Comparison of ENCODE assay signal across 11 cellular contexts in the genomic region with DNA sequence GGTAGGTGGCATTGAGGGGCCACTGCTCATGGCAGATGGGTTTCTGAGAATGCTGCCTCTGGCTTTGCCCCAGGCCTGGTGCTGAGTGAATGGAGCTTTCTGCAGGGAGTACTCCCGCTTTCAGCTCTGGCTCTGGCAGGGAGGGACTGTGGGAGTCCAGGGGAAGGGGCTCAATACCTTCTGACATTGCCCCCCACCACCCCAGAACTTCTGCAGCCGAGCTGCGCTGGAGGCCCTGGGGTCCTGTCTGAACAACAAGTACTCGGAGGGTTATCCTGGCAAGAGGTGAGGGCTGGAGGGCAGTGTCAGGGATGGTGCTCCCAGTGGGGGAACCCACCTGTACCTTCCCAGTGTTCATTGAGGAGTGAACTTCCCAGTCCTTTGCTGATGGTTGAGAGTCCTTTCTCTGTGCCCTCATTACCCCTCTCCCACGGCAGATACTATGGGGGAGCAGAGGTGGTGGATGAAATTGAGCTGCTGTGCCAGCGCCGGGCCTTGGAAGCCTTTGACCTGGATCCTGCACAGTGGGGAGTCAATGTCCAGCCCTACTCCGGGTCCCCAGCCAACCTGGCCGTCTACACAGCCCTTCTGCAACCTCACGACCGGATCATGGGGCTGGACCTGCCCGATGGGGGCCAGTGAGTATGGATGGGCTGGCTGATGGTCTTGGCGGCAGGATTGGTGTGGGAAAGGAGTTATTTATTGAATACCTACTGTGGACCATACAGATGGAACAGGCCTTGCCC. TPM values are rescaled to one million over a fixed set of nuclear protein-coding genes. Genes with fewer than 3 reads are reported as not detected.
DNase-seq lines count a peak whose midpoint lies in the region; ATAC-seq, FAIRE-seq and TF ChIP-seq lines count a peak whose summit lies in the region.
"Had no signal": no experiment of that assay in that cellular context is flagged by ENCODE, and none has a peak within 500 bp of the region (broad histone marks: within the 10 kb centered on the region; RNA-seq: fewer than 3 reads in every experiment).

No MANE protein-coding gene starts in this region.

- H3K9me3 Mint-ChIP-seq in Calu3 (ENCODE audit: low read depth, unreplicated experiment) = no peaks in the 10 kb centered on the region
- H3K9me3 Mint-ChIP-seq in naive thymus-derived CD8-positive, alpha-beta T cell = no peaks in the 10 kb centered on the region

- POLR2A ChIA-PET in K562 (lab: Yijun Ruan, JAX) = interaction anchor here (0.6 to 1.3 kb wide), 3 partner anchors 10 to 18 kb away, joined by 3 read pairs; no protein-coding TSS in a partner anchor
- POLR2A ChIA-PET in naive thymus-derived CD8-positive, alpha-beta T cell (lab: Charles Lee) = interaction anchor here (3.2 to 4.7 kb wide), 2 partner anchors 9 to 16 kb away, joined by 28 to 37 read pairs; partner anchors contain the start of gene NXPH4
- POLR2A ChIA-PET in GM10248 (lab: Yijun Ruan, JAX) = interaction anchor here (2.3 kb wide), 1 partner anchor 9 kb away, joined by 32 read pairs; no protein-coding TSS in a partner anchor

- H3K4me3 ChIP-seq in Loucy (ENCODE audit: low read length, poor library complexity, severe bottlenecking) (peak overlapping the region; percentile 87), K562 (peak overlapping the region; percentile 64)

- no TSS peak for BruUV-seq in Calu3 (replicated peaks; lab: Mats Ljungman, UMichigan)
- BruUV-seq in K562 (replicated peaks; lab: Mats Ljungman, UMichigan) = no TSS peak

- FAIRE-seq in K562 (lab: Jason Lieb, UNC) = no peak
- FAIRE-seq: GM12891 had no signal

- H3K27me3 Mint-ChIP-seq in Calu3 (ENCODE audit: unreplicated experiment) = peaks cover 18% of the 10 kb centered on the region
- peaks cover 8 to 32% (median 12%) of the 10 kb centered on the region in 5 donors for H3K27me3 Mint-ChIP-seq in naive thymus-derived CD8-positive, alpha-beta T cell

- peaks cover 9% of the 10 kb centered on the region for H3K9me1 ChIP-seq in K562 (ENCODE audit: control insufficient read depth, insufficient read depth, low read length)

- H3K9me3 ChIP-seq in Loucy (ENCODE audit: insufficient read depth, low read depth, low read length) (no peaks in the 10 kb centered on the region), K562 (replicated peaks; ENCODE audit: control insufficient read depth, insufficient read depth, low read depth, low read length) (no peaks in the 10 kb centered on the region)
- H3K9me3 ChIP-seq: psoas muscle had no signal

- TF ChIP-seq EP300 in K562 (IDR thresholded peaks at IDR 0.05; ENCODE audit: low read length) = no peak

- intact Hi-C loops in Calu3 (cut with micrococcal nuclease; ENCODE audit: unreplicated experiment) = no loop called here
- intact Hi-C loops in K562 (cut with micrococcal nuclease) = no loop called here

- no peaks in the 10 kb centered on the region for H3F3A ChIP-seq in Loucy (ENCODE audit: low read depth)

- H3K27me3 ChIP-seq in Loucy (ENCODE audit: insufficient read depth, low read length, poor library complexity, severe bottlenecking) (no peaks in the 10 kb centered on the region), K562 (ENCODE audit: control insufficient read depth in 2 of 2, insufficient read depth in 2 of 2, low read length in 2 of 2) (no peaks in the 10 kb centered on the region)

- H3K36me3 Mint-ChIP-seq in Calu3 (ENCODE audit: insufficient read depth, unreplicated experiment) = peaks cover 73% of the 10 kb centered on the region
- H3K36me3 Mint-ChIP-seq in naive thymus-derived CD8-positive, alpha-beta T cell = peaks cover 0 to 38% (median 23%) of the 10 kb centered on the region in 3 donors

- CTCF ChIA-PET in Calu3 (lab: Charles Lee) (interaction anchor here (2.0 to 2.4 kb wide), 2 partner anchors 11 to 18 kb away, joined by 6 to 26 read pairs; no protein-coding TSS in a partner anchor), K562 (lab: Yijun Ruan, JAX; ENCODE audit: low intra/inter-chr PET ratio) (interaction anchor here (1.0 kb wide), 1 partner anchor 18 kb away, joined by 4 read pairs; no protein-coding TSS in a partner anchor), GM10248 (lab: Yijun Ruan, JAX) (interaction anchor here (1.0 to 22.8 kb wide), 3 partner anchors 9 to 378 kb away, joined by 3 to 403 read pairs (median 348); partner anchors contain the start of gene NXPH4)

- peak overlapping the region; percentile 99 for H3K27ac Mint-ChIP-seq in Calu3 (ENCODE audit: unreplicated experiment)
- H3K27ac Mint-ChIP-seq in naive thymus-derived CD8-positive, alpha-beta T cell = peak overlapping the region in 1 of 10 donors; percentile 13

- H3K9ac ChIP-seq in Loucy (ENCODE audit: low read depth, low read length, poor library complexity, severe bottlenecking) (peak overlapping the region; percentile 94), K562 (ENCODE audit: insufficient read depth in 1 of 2, low read depth in 2 of 2, low read length in 2 of 2) (peak overlapping the region; percentile 92 to 96)

- peaks cover 50% of the 10 kb centered on the region for H3K4me1 ChIP-seq in Loucy (ENCODE audit: insufficient read depth, low read length, poor library complexity, severe bottlenecking)
- H3K4me1 ChIP-seq in K562 (replicated peaks in 1 of 2; ENCODE audit: control insufficient read depth in 2 of 2, insufficient read depth in 2 of 2, low read length in 2 of 2) = peaks cover 47 to 68% of the 10 kb centered on the region in 2 experiments

- H4K20me1 ChIP-seq in Loucy (ENCODE audit: insufficient read depth, low read length, poor library complexity, severe bottlenecking) (peaks cover 47% of the 10 kb centered on the region), K562 (replicated peaks; ENCODE audit: control insufficient read depth, insufficient read depth, low read length) (peaks cover 12% of the 10 kb centered on the region)

- H3K4me1 Mint-ChIP-seq in Calu3 (ENCODE audit: low read depth, unreplicated experiment) = peaks cover 35% of the 10 kb centered on the region
- peaks cover 25 to 63% (median 52%) of the 10 kb centered on the region in 4 donors for H3K4me1 Mint-ChIP-seq in naive thymus-derived CD8-positive, alpha-beta T cell

- no peak for TF ChIP-seq RAD21 in K562 (CRISPR knock-in tag; conservative IDR thresholded peaks at IDR 0.05 in 1 of 2, IDR thresholded peaks at IDR 0.05 in 1 of 2)

- H3K4me2 ChIP-seq in Loucy (ENCODE audit: low read depth, low read length, poor library complexity, severe bottlenecking) (peak overlapping the region; percentile 95), K562 (ENCODE audit: insufficient read depth, low read length) (peak overlapping the region; percentile 97)

- in situ Hi-C loops in K562 (cut with MboI) (no loop called here), GM13976 (cut with MboI; ENCODE audit: low sequenced_read_pairs, unreplicated experiment) (no loop called here)

- DNase-seq in Calu3 = no peak
- no peak for DNase-seq in K562 (ENCODE audit: extremely low read depth in 1 of 4, low spot score in 3 of 4)
- no peak for DNase-seq in naive thymus-derived CD8-positive, alpha-beta T cell
- DNase-seq in NCI-H146 treated with DMSO at 0.1 percent for 48 hours (lab: John Stamatoyannopoulos, UW; ENCODE audit: unreplicated experiment) = no peak
- no peak for DNase-seq in GM10248 (ENCODE audit: extremely low spot score)
- no peak for DNase-seq in GM13976 (ENCODE audit: low spot score)
- DNase-seq: stimulated activated CD8-positive, alpha-beta memory T cell treated with anti-CD3 and anti-CD28 coated beads, Interleukin-4, amount 100 ng/mL, for 48 hours had no signal

- ATAC-seq in K562 (no peak), GM18858 (IDR thresholded peaks at IDR 0.05; ENCODE audit: unreplicated experiment) (no peak)
- no peak for ATAC-seq in naive thymus-derived CD8-positive, alpha-beta T cell
- ATAC-seq: psoas muscle had no signal

- H3K27ac ChIP-seq in K562 (ENCODE audit: extremely low read depth, low read depth, low read length) = no peak overlapping the region; the same call in 2 of the 3 replicates
- H3K27ac ChIP-seq: psoas muscle had no signal

- H3K36me3 ChIP-seq in Loucy (ENCODE audit: insufficient read depth, low read length) (peaks cover 30% of the 10 kb centered on the region; the same call in 1 of the 2 replicates), K562 (ENCODE audit: control insufficient read depth, insufficient read depth, low read length) (peaks cover 53% of the 10 kb centered on the region; the same call in 2 of the 3 replicates)

- TF ChIP-seq POLR2A in K562 (conservative IDR thresholded peaks at IDR 0.05) = no peak

- TF ChIP-seq CTCF in Calu3 (IDR thresholded peaks at IDR 0.05; ENCODE audit: unreplicated experiment) (no peak), Loucy (conservative IDR thresholded peaks at IDR 0.05; ENCODE audit: low read length) (no peak), K562 (IDR thresholded peaks at IDR 0.05 in 2 of 3, conservative IDR thresholded peaks at IDR 0.05 in 1 of 3; ENCODE audit: insufficient read depth in 2 of 3, low read depth in 1 of 3, low read length in 3 of 3) (no peak), GM10248 (IDR thresholded peaks at IDR 0.05; ENCODE audit: control extremely low read depth, extremely low read depth, low read depth, missing control alignments) (no peak), GM13976 (IDR thresholded peaks at IDR 0.05; ENCODE audit: borderline replicate concordance, control extremely low read depth, extremely low read depth, insufficient read depth, missing control alignments) (no peak)

- peaks cover 44% of the 10 kb centered on the region for H3K79me2 ChIP-seq in Loucy (ENCODE audit: insufficient read depth, low read length)
- H3K79me2 ChIP-seq in K562 (ENCODE audit: control insufficient read depth, insufficient read depth, low read length) = peaks cover 28% of the 10 kb centered on the region

- 93% methylated on average over 13 of the region's 13 CpGs for WGBS in K562 (ENCODE audit: insufficient coverage, low coverage, missing lambda C conversion rate)

- H2AFZ ChIP-seq in Loucy (ENCODE audit: low read length) (no peak overlapping the region), K562 (ENCODE audit: low read depth, low read length) (no peak overlapping the region)

- no peaks in the 10 kb centered on the region for H3K9me2 ChIP-seq in Loucy (replicated peaks; ENCODE audit: low read depth, low read length)

- peak overlapping the region; percentile 98 for H3K4me3 Mint-ChIP-seq in Calu3 (ENCODE audit: low read depth, unreplicated experiment)
- peak overlapping the region in 8 of 10 donors; percentile 28 to 98 (median 92) for H3K4me3 Mint-ChIP-seq in naive thymus-derived CD8-positive, alpha-beta T cell

RNA-seq across cellular contexts. Expression of gene SHMT2, which starts 1.9 kb away (rescaled TPM):
- total RNA-seq in Calu3 (2022) (203 and 243 TPM in 2 replicates), K562 (2014; rRNA removed) (194 and 217 TPM in 2 replicates), K562 (2014; rRNA removed; fragmentation: Illumina TruSeq; extraction: Trizol) (76.9 and 92.0 TPM in 2 replicates), K562 (2015; rRNA removed; fragmentation: Illumina TruSeq; extraction: Trizol) (115 and 119 TPM in 2 replicates), K562 (2021) (227 and 243 TPM in 2 replicates)
- 95.6 and 251 TPM in 2 replicates for total RNA-seq in K562 (2011; cell fraction: chromatin; rRNA removed; ENCODE audit: low replicate concordance)
- total RNA-seq in K562 (2011; cell fraction: nucleolus; rRNA removed) = 199 and 247 TPM in 2 replicates
- total RNA-seq in K562 (2011; cell fraction: nucleoplasm; rRNA removed) = 115 and 136 TPM in 2 replicates
- polyA plus RNA-seq in K562 (2011; rRNA removed) (84.6 and 226 TPM in 2 replicates), K562 (2014; fragmentation: Illumina TruSeq; extraction: Trizol) (319 and 377 TPM in 2 replicates), K562 (2014; fragmentation: Nextera tagmentation; extraction: Ambion mirVana) (10 to 100 TPM; 46.1 to 81.5 TPM), K562 (2014; rRNA removed) (154 and 158 TPM in 2 replicates)
- polyA plus RNA-seq in K562 (2011; cell fraction: cytosol; rRNA removed) = 268 and 390 TPM in 2 replicates
- polyA plus RNA-seq in K562 (2011; cell fraction: nucleus; rRNA removed) = 341 and 344 TPM in 2 replicates
- polyA plus RNA-seq in K562 (2012) = 190 and 549 TPM in 2 replicates
- polyA minus RNA-seq in K562 (2011; rRNA and poly(A)+ RNA removed) = 95.0 and 99.1 TPM in 2 replicates
- 155 and 228 TPM in 2 replicates for polyA minus RNA-seq in K562 (2011; cell fraction: cytosol; rRNA and poly(A)+ RNA removed)
- polyA minus RNA-seq in K562 (2011; cell fraction: nucleus; rRNA and poly(A)+ RNA removed) = 97.1 and 133 TPM in 2 replicates
- 10 to 100 TPM; 45.2 to 45.3 TPM for total RNA-seq in naive thymus-derived CD8-positive, alpha-beta T cell
- 10 to 100 TPM; 27.3 to 31.2 (median 28.8) TPM for polyA plus RNA-seq in naive thymus-derived CD8-positive, alpha-beta T cell

RNA-seq across cellular contexts. Expression of gene NXPH4, which starts 14.9 kb away (rescaled TPM):
- total RNA-seq in Calu3 (2022) (2.0 and 4.1 TPM in 2 replicates), K562 (2014; rRNA removed) (1.0 and 1.4 TPM in 2 replicates), K562 (2014; rRNA removed; fragmentation: Illumina TruSeq; extraction: Trizol) (0.22 TPM in 1 of 2 replicates, not detected in the other), K562 (2015; rRNA removed; fragmentation: Illumina TruSeq; extraction: Trizol) (0.19 TPM in 1 of 2 replicates, not detected in the other), K562 (2021) (2.2 and 2.7 TPM in 2 replicates)
- 1.7 and 4.4 TPM in 2 replicates for total RNA-seq in K562 (2011; cell fraction: chromatin; rRNA removed; ENCODE audit: low replicate concordance)
- total RNA-seq in K562 (2011; cell fraction: nucleolus; rRNA removed) = 4.7 and 5.7 TPM in 2 replicates
- total RNA-seq in K562 (2011; cell fraction: nucleoplasm; rRNA removed) = 5.1 and 6.6 TPM in 2 replicates
- polyA plus RNA-seq in K562 (2011; rRNA removed) (0.49 and 1.7 TPM in 2 replicates), K562 (2014; fragmentation: Illumina TruSeq; extraction: Trizol) (1.1 and 1.9 TPM in 2 replicates), K562 (2014; fragmentation: Nextera tagmentation; extraction: Ambion mirVana) (not detected), K562 (2014; rRNA removed) (1.1 and 1.3 TPM in 2 replicates)
- polyA plus RNA-seq in K562 (2011; cell fraction: cytosol; rRNA removed) = 0.59 and 0.91 TPM in 2 replicates
- 2.4 and 3.4 TPM in 2 replicates for polyA plus RNA-seq in K562 (2011; cell fraction: nucleus; rRNA removed)
- polyA plus RNA-seq in K562 (2012) = 2.7 and 7.2 TPM in 2 replicates
- polyA minus RNA-seq in K562 (2011; rRNA and poly(A)+ RNA removed) = 0.30 TPM in 1 of 2 replicates, not detected in the other
- 3.2 and 4.1 TPM in 2 replicates for polyA minus RNA-seq in K562 (2011; cell fraction: cytosol; rRNA and poly(A)+ RNA removed)
- 0.67 and 1.00 TPM in 2 replicates for polyA minus RNA-seq in K562 (2011; cell fraction: nucleus; rRNA and poly(A)+ RNA removed)
- total RNA-seq in naive thymus-derived CD8-positive, alpha-beta T cell = under 1 TPM; 0.41 to 0.55 TPM
- polyA plus RNA-seq in naive thymus-derived CD8-positive, alpha-beta T cell = not detected

RNA-seq across cellular contexts. Expression of gene STAC3, which starts 19.5 kb away (rescaled TPM):
- total RNA-seq in Calu3 (2022) (5.0 and 7.0 TPM in 2 replicates), K562 (2014; rRNA removed) (2.3 and 2.7 TPM in 2 replicates), K562 (2014; rRNA removed; fragmentation: Illumina TruSeq; extraction: Trizol) (2.4 and 2.7 TPM in 2 replicates), K562 (2015; rRNA removed; fragmentation: Illumina TruSeq; extraction: Trizol) (3.3 and 3.5 TPM in 2 replicates), K562 (2021) (3.5 and 4.6 TPM in 2 replicates)
- total RNA-seq in K562 (2011; cell fraction: chromatin; rRNA removed; ENCODE audit: low replicate concordance) = 7.4 and 7.7 TPM in 2 replicates
- total RNA-seq in K562 (2011; cell fraction: nucleolus; rRNA removed) = 3.8 and 5.3 TPM in 2 replicates
- 4.4 and 6.1 TPM in 2 replicates for total RNA-seq in K562 (2011; cell fraction: nucleoplasm; rRNA removed)
- polyA plus RNA-seq in K562 (2011; rRNA removed) (4.0 and 5.6 TPM in 2 replicates), K562 (2014; fragmentation: Illumina TruSeq; extraction: Trizol) (6.2 and 7.3 TPM in 2 replicates), K562 (2014; fragmentation: Nextera tagmentation; extraction: Ambion mirVana) (under 1 TPM; 0.45 to 0.46 TPM), K562 (2014; rRNA removed) (4.8 and 6.4 TPM in 2 replicates)
- 1.9 and 3.3 TPM in 2 replicates for polyA plus RNA-seq in K562 (2011; cell fraction: cytosol; rRNA removed)
- polyA plus RNA-seq in K562 (2011; cell fraction: nucleus; rRNA removed) = 6.3 and 11.3 TPM in 2 replicates
- polyA plus RNA-seq in K562 (2012) = 7.5 and 8.5 TPM in 2 replicates
- 3.2 TPM in 2 replicates for polyA minus RNA-seq in K562 (2011; rRNA and poly(A)+ RNA removed)
- 1.0 and 1.5 TPM in 2 replicates for polyA minus RNA-seq in K562 (2011; cell fraction: cytosol; rRNA and poly(A)+ RNA removed)
- polyA minus RNA-seq in K562 (2011; cell fraction: nucleus; rRNA and poly(A)+ RNA removed) = 1.3 and 3.9 TPM in 2 replicates
- total RNA-seq in naive thymus-derived CD8-positive, alpha-beta T cell = 1 to 10 TPM; 2.5 to 2.6 TPM
- polyA plus RNA-seq in naive thymus-derived CD8-positive, alpha-beta T cell = not detected
